In the genomic region with DNA sequence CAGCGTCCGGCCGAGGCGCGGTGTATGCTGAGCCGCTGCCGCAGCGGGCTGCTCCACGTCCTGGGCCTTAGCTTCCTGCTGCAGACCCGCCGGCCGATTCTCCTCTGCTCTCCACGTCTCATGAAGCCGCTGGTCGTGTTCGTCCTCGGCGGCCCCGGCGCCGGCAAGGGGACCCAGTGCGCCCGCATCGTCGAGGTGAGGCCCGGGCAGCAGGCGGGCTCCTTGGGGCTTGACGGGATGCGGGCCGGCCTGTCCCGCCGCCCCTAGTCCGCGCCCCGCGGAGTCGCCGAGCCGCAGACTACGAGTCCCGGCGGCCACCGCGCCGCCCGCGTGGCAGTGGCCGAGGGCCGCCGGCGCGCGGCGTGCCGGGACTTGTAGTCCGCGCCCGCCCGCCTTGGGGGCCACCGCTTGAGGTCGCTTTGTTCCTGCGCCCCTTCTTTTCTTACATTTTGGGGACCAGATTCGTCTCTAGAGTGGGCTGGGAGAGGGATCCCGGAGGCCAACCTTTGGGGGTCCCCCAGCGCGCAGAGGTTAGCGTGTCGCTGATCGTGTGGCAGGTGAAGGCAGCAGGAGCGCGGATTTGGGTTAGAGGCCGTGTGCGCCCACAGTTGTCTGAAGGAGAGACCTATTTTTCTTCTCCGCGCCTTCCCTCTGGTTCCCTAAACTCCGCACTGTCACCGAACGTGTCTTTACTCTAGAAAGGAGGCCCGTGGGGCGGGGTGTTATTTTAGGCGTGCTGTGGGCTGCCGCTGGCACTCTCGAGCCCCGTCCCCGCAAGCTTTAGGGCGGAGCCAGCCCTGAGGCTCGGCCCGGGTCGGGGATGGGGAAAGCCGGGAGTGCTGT, we compare ENCODE assay signal across 8 cellular contexts. TPM values are rescaled to one million over a fixed set of nuclear protein-coding genes. Genes with fewer than 3 reads are reported as not detected.
A peak's percentile ranks its signal among the peaks of the same experiment; 100 is the strongest.
DNase-seq lines count a peak whose midpoint lies in the region; ATAC-seq and TF ChIP-seq lines count a peak whose summit lies in the region.

No MANE protein-coding gene starts in this region.

- WGBS in liver = under 1% methylated on average over 90 of the region's 90 CpGs

- H3K27ac Mint-ChIP-seq in activated CD4-positive, alpha-beta T cell treated with anti-CD3 and anti-CD28 coated beads for 36 hours = peak overlapping the region; percentile 88

- no peak for TF ChIP-seq RAD21 in liver (IDR thresholded peaks at IDR 0.05)

- TF ChIP-seq CTCF in coronary artery (IDR thresholded peaks at IDR 0.05) = no peak
- peak; percentile 4 for TF ChIP-seq CTCF in liver (IDR thresholded peaks at IDR 0.05; ENCODE audit: low read depth, low read length, missing input control)

- H3K4me3 ChIP-seq in coronary artery = peak overlapping the region; percentile 92
- H3K4me3 ChIP-seq in liver (ENCODE audit: low read depth in 1 of 3, low read length in 3 of 3) = peak overlapping the region; percentile 66 to 95 (median 93)

- no peaks in the 10 kb centered on the region for H3K9me3 ChIP-seq in liver (ENCODE audit: control insufficient read depth in 4 of 4, low read length in 3 of 4)

- POLR2A ChIA-PET in activated CD4-positive, alpha-beta T cell treated with anti-CD3 and anti-CD28 coated beads for 36 hours (lab: Charles Lee) = interaction anchor here (0.6 to 3.7 kb wide), 2 partner anchors 11 to 20 kb away, joined by 4 to 31 read pairs; a partner anchor contains a TSS

- peaks cover 23% of the 10 kb centered on the region for H3K4me1 Mint-ChIP-seq in activated CD4-positive, alpha-beta T cell treated with anti-CD3 and anti-CD28 coated beads for 36 hours

- intact Hi-C loops in activated CD4-positive, alpha-beta T cell treated with anti-CD3 and anti-CD28 coated beads for 36 hours (cut with DNase I, micrococcal nuclease) = loop anchor here (1.0 to 10.0 kb wide), 10 partner anchors 17 to 1647 kb away; a partner anchor contains a TSS

- H3K36me3 Mint-ChIP-seq in activated CD4-positive, alpha-beta T cell treated with anti-CD3 and anti-CD28 coated beads for 36 hours (ENCODE audit: low read depth) = peaks cover 2% of the 10 kb centered on the region

- H3K36me3 ChIP-seq in liver (ENCODE audit: control insufficient read depth in 4 of 4, insufficient read depth in 3 of 4, low read depth in 1 of 4, low read length in 3 of 4) = peaks cover 0 to 2% (median 0%) of the 10 kb centered on the region in 4 donors

- H3K9ac ChIP-seq in liver (ENCODE audit: low read depth in 1 of 2, low read length in 2 of 2) = peak overlapping the region; percentile 70 to 97

- H3K27ac ChIP-seq in coronary artery (peak overlapping the region; percentile 97 to 98), liver (ENCODE audit: low read depth in 1 of 2, low read length in 2 of 2) (peak overlapping the region; percentile 99)

- no peaks in the 10 kb centered on the region for H3K9me3 Mint-ChIP-seq in activated CD4-positive, alpha-beta T cell treated with anti-CD3 and anti-CD28 coated beads for 36 hours (ENCODE audit: low read depth)

- peaks cover 6 to 16% (median 12%) of the 10 kb centered on the region in 4 donors for H3K4me1 ChIP-seq in liver (ENCODE audit: control insufficient read depth in 4 of 4, insufficient read depth in 4 of 4, low read length in 3 of 4)

- no peak overlapping the region for H3K4me3 Mint-ChIP-seq in activated CD4-positive, alpha-beta T cell treated with anti-CD3 and anti-CD28 coated beads for 36 hours

- CTCF ChIA-PET in activated CD4-positive, alpha-beta T cell treated with anti-CD3 and anti-CD28 coated beads for 36 hours (lab: Charles Lee) = interaction anchor here (0.7 to 2.4 kb wide), 8 partner anchors 11 to 155 kb away, joined by 3 to 20 read pairs (median 5); a partner anchor contains a TSS

- no peaks in the 10 kb centered on the region for H3K27me3 ChIP-seq in liver (ENCODE audit: control insufficient read depth in 4 of 4, insufficient read depth in 4 of 4, low read length in 3 of 4)

- H3K27me3 Mint-ChIP-seq in activated CD4-positive, alpha-beta T cell treated with anti-CD3 and anti-CD28 coated beads for 36 hours = no peaks in the 10 kb centered on the region

- ATAC-seq in GM18870 (IDR thresholded peaks at IDR 0.05; ENCODE audit: unreplicated experiment) = peak; percentile 65
- ATAC-seq in HG03103 (IDR thresholded peaks at IDR 0.05; ENCODE audit: low read depth, unreplicated experiment) = peak; percentile 73
- ATAC-seq in activated CD4-positive, alpha-beta T cell treated with anti-CD3 and anti-CD28 coated beads for 36 hours = peak; percentile 90

- DNase-seq in AML-193 (lab: John Stamatoyannopoulos, UW) = peak; percentile 49 to 70
- DNase-seq in NCI-H226 = peak; percentile 66
- DNase-seq in activated CD4-positive, alpha-beta T cell treated with anti-CD3 and anti-CD28 coated beads for 36 hours = peak; percentile 85
- peak; percentile 87 for DNase-seq in coronary artery (ENCODE audit: low spot score)
- DNase-seq in stimulated activated CD4-positive, alpha-beta T cell treated with anti-CD3 and anti-CD28 coated beads, Interleukin-4, amount 100 ng/mL, for 24 hours = peak; percentile 70

TF ChIP-seq in liver, 16 proteins besides CTCF, POLR2A, EP300 and RAD21:
- TF ChIP-seq HNF4A (conservative IDR thresholded peaks at IDR 0.05) = no peak
- no peak for TF ChIP-seq TAF1 (conservative IDR thresholded peaks at IDR 0.05)
- TF ChIP-seq HNF4G (IDR thresholded peaks at IDR 0.05) = no peak
- peak in 1 of 2 donors; percentile 29 for TF ChIP-seq JUND (IDR thresholded peaks at IDR 0.05)
- TF ChIP-seq, protein P1, sequence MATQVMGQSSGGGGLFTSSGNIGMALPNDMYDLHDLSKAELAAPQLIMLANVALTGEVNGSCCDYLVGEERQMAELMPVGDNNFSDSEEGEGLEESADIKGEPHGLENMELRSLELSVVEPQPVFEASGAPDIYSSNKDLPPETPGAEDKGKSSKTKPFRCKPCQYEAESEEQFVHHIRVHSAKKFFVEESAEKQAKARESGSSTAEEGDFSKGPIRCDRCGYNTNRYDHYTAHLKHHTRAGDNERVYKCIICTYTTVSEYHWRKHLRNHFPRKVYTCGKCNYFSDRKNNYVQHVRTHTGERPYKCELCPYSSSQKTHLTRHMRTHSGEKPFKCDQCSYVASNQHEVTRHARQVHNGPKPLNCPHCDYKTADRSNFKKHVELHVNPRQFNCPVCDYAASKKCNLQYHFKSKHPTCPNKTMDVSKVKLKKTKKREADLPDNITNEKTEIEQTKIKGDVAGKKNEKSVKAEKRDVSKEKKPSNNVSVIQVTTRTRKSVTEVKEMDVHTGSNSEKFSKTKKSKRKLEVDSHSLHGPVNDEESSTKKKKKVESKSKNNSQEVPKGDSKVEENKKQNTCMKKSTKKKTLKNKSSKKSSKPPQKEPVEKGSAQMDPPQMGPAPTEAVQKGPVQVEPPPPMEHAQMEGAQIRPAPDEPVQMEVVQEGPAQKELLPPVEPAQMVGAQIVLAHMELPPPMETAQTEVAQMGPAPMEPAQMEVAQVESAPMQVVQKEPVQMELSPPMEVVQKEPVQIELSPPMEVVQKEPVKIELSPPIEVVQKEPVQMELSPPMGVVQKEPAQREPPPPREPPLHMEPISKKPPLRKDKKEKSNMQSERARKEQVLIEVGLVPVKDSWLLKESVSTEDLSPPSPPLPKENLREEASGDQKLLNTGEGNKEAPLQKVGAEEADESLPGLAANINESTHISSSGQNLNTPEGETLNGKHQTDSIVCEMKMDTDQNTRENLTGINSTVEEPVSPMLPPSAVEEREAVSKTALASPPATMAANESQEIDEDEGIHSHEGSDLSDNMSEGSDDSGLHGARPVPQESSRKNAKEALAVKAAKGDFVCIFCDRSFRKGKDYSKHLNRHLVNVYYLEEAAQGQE (IDR thresholded peaks at IDR 0.05) = peak; percentile 82
- TF ChIP-seq, protein P2, sequence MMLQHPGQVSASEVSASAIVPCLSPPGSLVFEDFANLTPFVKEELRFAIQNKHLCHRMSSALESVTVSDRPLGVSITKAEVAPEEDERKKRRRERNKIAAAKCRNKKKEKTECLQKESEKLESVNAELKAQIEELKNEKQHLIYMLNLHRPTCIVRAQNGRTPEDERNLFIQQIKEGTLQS (IDR thresholded peaks at IDR 0.05) = no peak
- peak; percentile 80 for TF ChIP-seq SP1 (IDR thresholded peaks at IDR 0.05)
- no peak for TF ChIP-seq RXRA (IDR thresholded peaks at IDR 0.05)
- TF ChIP-seq, protein P3, sequence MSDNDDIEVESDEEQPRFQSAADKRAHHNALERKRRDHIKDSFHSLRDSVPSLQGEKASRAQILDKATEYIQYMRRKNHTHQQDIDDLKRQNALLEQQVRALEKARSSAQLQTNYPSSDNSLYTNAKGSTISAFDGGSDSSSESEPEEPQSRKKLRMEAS (IDR thresholded peaks at IDR 0.05) = peak; percentile 56
- peak; percentile 85 for TF ChIP-seq YY1 (IDR thresholded peaks at IDR 0.05)
- TF ChIP-seq EGR1 (IDR thresholded peaks at IDR 0.05; ENCODE audit: low read depth in 2 of 2) = no peak
- TF ChIP-seq FOXA1 (IDR thresholded peaks at IDR 0.05) = no peak

RNA-seq across cellular contexts. Expression of a gene that starts 0.6 kb away (rescaled TPM):
- 100 to 1,000 TPM in 1 of 2 experiments, 10 to 100 TPM in 1; 97.7 to 134 TPM for total RNA-seq in activated CD4-positive, alpha-beta T cell treated with anti-CD3 and anti-CD28 coated beads for 36 hours
- total RNA-seq in liver = 100 to 1,000 TPM in 1 of 2 donors, 10 to 100 TPM in 1; 66.8 to 146 TPM
- 10 to 100 TPM; 74.5 to 99.5 TPM for polyA plus RNA-seq in liver

RNA-seq across cellular contexts. Expression of a gene that starts 20.2 kb away (rescaled TPM):
- 10 to 100 TPM; 33.9 to 36.0 TPM for total RNA-seq in activated CD4-positive, alpha-beta T cell treated with anti-CD3 and anti-CD28 coated beads for 36 hours
- 10 to 100 TPM in 1 of 2 donors, under 1 TPM in 1; 0.84 to 20.5 TPM for total RNA-seq in liver
- under 1 TPM; 0.26 to 0.67 TPM for polyA plus RNA-seq in liver

Comparison
In these comparisons a context has a peak if more than half of its experiments do, and no peak if none do; other contexts are left out.
1. Peak in every context shown above with its lines: DNase-seq, ATAC-seq, H3K4me3 ChIP-seq and H3K27ac ChIP-seq.